8 cellular contexts compared by ENCODE assay signal in genomic region chr19:2315818-2316353, GRCh38. TPM values are rescaled to one million over a fixed set of nuclear protein-coding genes. Genes with fewer than 3 reads are reported as not detected.
DNase-seq lines count a peak whose midpoint lies in the region; ATAC-seq and TF ChIP-seq lines count a peak whose summit lies in the region.

No MANE protein-coding gene starts in this region.

- in situ Hi-C loops in GM13976 (cut with MboI; ENCODE audit: low sequenced_read_pairs, unreplicated experiment), result no loop called here

- H3K27me3 Mint-ChIP-seq in naive thymus-derived CD4-positive, alpha-beta T cell, result peaks cover 17 to 26% (median 25%) of the 10 kb centered on the region in 5 donors

- 54 to 73% methylated on average over 5 to 6 of the region's 22 CpGs for WGBS in esophagus squamous epithelium, 2 donors

- peaks cover 0 to 38% (median 6%) of the 10 kb centered on the region in 4 donors for H3K27me3 ChIP-seq in esophagus squamous epithelium
- H3K27me3 ChIP-seq in naive thymus-derived CD4-positive, alpha-beta T cell (ENCODE audit: control insufficient read depth in 2 of 2, insufficient read depth in 2 of 2, low read length in 2 of 2), result peaks cover 0 to 5% of the 10 kb centered on the region in 2 donors

- no peak overlapping the region for H3K27ac Mint-ChIP-seq in naive thymus-derived CD4-positive, alpha-beta T cell

- peaks cover 6 to 25% (median 9%) of the 10 kb centered on the region in 11 donors for H3K9me3 Mint-ChIP-seq in naive thymus-derived CD4-positive, alpha-beta T cell

- H3K4me1 Mint-ChIP-seq in naive thymus-derived CD4-positive, alpha-beta T cell, result peaks cover 0 to 6% (median 0%) of the 10 kb centered on the region in 7 donors

- peak; percentile 88 for ATAC-seq in naive thymus-derived CD4-positive, alpha-beta T cell
- ATAC-seq in HG02938 (IDR thresholded peaks at IDR 0.05; ENCODE audit: unreplicated experiment), result no peak
- ATAC-seq in HG03469 (IDR thresholded peaks at IDR 0.05; ENCODE audit: unreplicated experiment), result no peak
- ATAC-seq in HG03571 (IDR thresholded peaks at IDR 0.05; ENCODE audit: unreplicated experiment), result no peak

- peaks cover 0 to 4% (median 0%) of the 10 kb centered on the region in 3 donors for H3K4me1 ChIP-seq in esophagus squamous epithelium
- no peaks in the 10 kb centered on the region for H3K4me1 ChIP-seq in naive thymus-derived CD4-positive, alpha-beta T cell (ENCODE audit: control insufficient read depth in 2 of 2, insufficient read depth in 2 of 2, low read length in 2 of 2)

- TF ChIP-seq POLR2A in esophagus squamous epithelium (IDR thresholded peaks at IDR 0.05), result no peak

- H3K9me3 ChIP-seq in esophagus squamous epithelium, result peaks cover 0 to 7% (median 0%) of the 10 kb centered on the region in 3 donors
- H3K9me3 ChIP-seq in naive thymus-derived CD4-positive, alpha-beta T cell (ENCODE audit: control insufficient read depth in 2 of 3, low read length in 3 of 3), result peaks cover 0 to 13% (median 5%) of the 10 kb centered on the region in 3 experiments

- intact Hi-C loops in esophagus squamous epithelium (cut with DNase I), result no loop called here
- intact Hi-C loops in naive thymus-derived CD4-positive, alpha-beta T cell (cut with micrococcal nuclease), result loop anchor here in 1 of 2 donors (1.0 to 5.0 kb wide), 2 partner anchors 41 to 159 kb away; no protein-coding TSS in a partner anchor

- TF ChIP-seq CTCF in GM13976 (IDR thresholded peaks at IDR 0.05; ENCODE audit: borderline replicate concordance, control extremely low read depth, extremely low read depth, insufficient read depth, missing control alignments) (peak; percentile 57), esophagus squamous epithelium (IDR thresholded peaks at IDR 0.05) (peak; percentile 23 to 44 (median 35))

- H3K36me3 Mint-ChIP-seq in naive thymus-derived CD4-positive, alpha-beta T cell, result peaks cover 4 to 12% (median 10%) of the 10 kb centered on the region in 5 donors

- DNase-seq in AG08395 (ENCODE audit: low spot score) (peak; percentile 57), GM13976 (ENCODE audit: low spot score) (peak; percentile 77), SHP77 (lab: John Stamatoyannopoulos, UW) (peak; percentile 65 to 71), esophagus squamous epithelium (lab: John Stamatoyannopoulos, UW) (no peak)
- DNase-seq in naive thymus-derived CD4-positive, alpha-beta T cell, result peak in 1 of 9 donors; percentile 29

- no peak overlapping the region for H3K4me3 Mint-ChIP-seq in naive thymus-derived CD4-positive, alpha-beta T cell

- H3K4me3 ChIP-seq in esophagus squamous epithelium, result no peak overlapping the region
- H3K4me3 ChIP-seq in naive thymus-derived CD4-positive, alpha-beta T cell (ENCODE audit: low read length), result no peak overlapping the region

- no peak overlapping the region for H3K27ac ChIP-seq in esophagus squamous epithelium
- H3K27ac ChIP-seq in naive thymus-derived CD4-positive, alpha-beta T cell (ENCODE audit: low read depth, low read length), result no peak overlapping the region

- peaks cover 0 to 3% (median 0%) of the 10 kb centered on the region in 3 donors for H3K36me3 ChIP-seq in esophagus squamous epithelium
- peaks cover 0 to 1% (median 0%) of the 10 kb centered on the region in 3 experiments for H3K36me3 ChIP-seq in naive thymus-derived CD4-positive, alpha-beta T cell (ENCODE audit: control insufficient read depth in 2 of 3, insufficient read depth in 3 of 3, low read length in 3 of 3)

- CTCF ChIA-PET in naive thymus-derived CD4-positive, alpha-beta T cell (lab: Charles Lee), result interaction anchor here (0.8 to 1.0 kb wide), 2 partner anchors 42 to 78 kb away, joined by 3 read pairs; no protein-coding TSS in a partner anchor

- POLR2A ChIA-PET in naive thymus-derived CD4-positive, alpha-beta T cell (lab: Charles Lee), result interaction anchor here (0.8 to 1.5 kb wide), 4 partner anchors 15 to 82 kb away, joined by 3 read pairs; no protein-coding TSS in a partner anchor

RNA-seq across cellular contexts. Expression of gene LINGO3, which starts 7.9 kb away (rescaled TPM):
- under 1 TPM in 1 of 4 donors, not detected in 3; 0.09 TPM for total RNA-seq in esophagus squamous epithelium
- total RNA-seq in naive thymus-derived CD4-positive, alpha-beta T cell, result 1 to 10 TPM in 2 of 5 experiments, under 1 TPM in 3; 0.27 to 1.8 (median 0.72) TPM
- polyA plus RNA-seq in naive thymus-derived CD4-positive, alpha-beta T cell, result 10 to 100 TPM in 1 of 2 donors, 1 to 10 TPM in 1; 3.6 to 12.9 TPM

RNA-seq across cellular contexts. Expression of gene LSM7, which starts 12.5 kb away (rescaled TPM):
- total RNA-seq in esophagus squamous epithelium, result 100 to 1,000 TPM in 3 of 4 donors, 10 to 100 TPM in 1; 97.8 to 163 (median 128) TPM
- total RNA-seq in naive thymus-derived CD4-positive, alpha-beta T cell, result 100 to 1,000 TPM in 3 of 5 experiments, 10 to 100 TPM in 2; 79.4 to 131 (median 102) TPM
- polyA plus RNA-seq in naive thymus-derived CD4-positive, alpha-beta T cell, result 100 to 1,000 TPM; 142 to 182 TPM

RNA-seq across cellular contexts. Expression of gene SPPL2B, which starts 12.6 kb away (rescaled TPM):
- total RNA-seq in esophagus squamous epithelium, result 10 to 100 TPM; 14.7 to 37.7 (median 36.2) TPM
- total RNA-seq in naive thymus-derived CD4-positive, alpha-beta T cell, result 100 to 1,000 TPM in 4 of 5 experiments, 10 to 100 TPM in 1; 92.2 to 150 (median 140) TPM
- 10 to 100 TPM; 11.1 to 15.7 TPM for polyA plus RNA-seq in naive thymus-derived CD4-positive, alpha-beta T cell

RNA-seq across cellular contexts. Expression of gene PEAK3, which starts 33.9 kb away (rescaled TPM):
- total RNA-seq in esophagus squamous epithelium, result under 1 TPM in 3 of 4 donors, not detected in 1; 0.32 to 0.40 (median 0.38) TPM
- total RNA-seq in naive thymus-derived CD4-positive, alpha-beta T cell, result 1 to 10 TPM in 1 of 5 experiments, under 1 TPM in 3, not detected in 1; 0.14 to 3.9 (median 0.45) TPM
- polyA plus RNA-seq in naive thymus-derived CD4-positive, alpha-beta T cell, result under 1 TPM; 0.14 to 0.44 TPM

RNA-seq across cellular contexts. Expression of gene TMPRSS9, which starts 44.2 kb away (rescaled TPM):
- under 1 TPM in 1 of 4 donors, not detected in 3; 0.19 TPM for total RNA-seq in esophagus squamous epithelium
- not detected for total RNA-seq in naive thymus-derived CD4-positive, alpha-beta T cell
- not detected for polyA plus RNA-seq in naive thymus-derived CD4-positive, alpha-beta T cell
